In the genomic region with DNA sequence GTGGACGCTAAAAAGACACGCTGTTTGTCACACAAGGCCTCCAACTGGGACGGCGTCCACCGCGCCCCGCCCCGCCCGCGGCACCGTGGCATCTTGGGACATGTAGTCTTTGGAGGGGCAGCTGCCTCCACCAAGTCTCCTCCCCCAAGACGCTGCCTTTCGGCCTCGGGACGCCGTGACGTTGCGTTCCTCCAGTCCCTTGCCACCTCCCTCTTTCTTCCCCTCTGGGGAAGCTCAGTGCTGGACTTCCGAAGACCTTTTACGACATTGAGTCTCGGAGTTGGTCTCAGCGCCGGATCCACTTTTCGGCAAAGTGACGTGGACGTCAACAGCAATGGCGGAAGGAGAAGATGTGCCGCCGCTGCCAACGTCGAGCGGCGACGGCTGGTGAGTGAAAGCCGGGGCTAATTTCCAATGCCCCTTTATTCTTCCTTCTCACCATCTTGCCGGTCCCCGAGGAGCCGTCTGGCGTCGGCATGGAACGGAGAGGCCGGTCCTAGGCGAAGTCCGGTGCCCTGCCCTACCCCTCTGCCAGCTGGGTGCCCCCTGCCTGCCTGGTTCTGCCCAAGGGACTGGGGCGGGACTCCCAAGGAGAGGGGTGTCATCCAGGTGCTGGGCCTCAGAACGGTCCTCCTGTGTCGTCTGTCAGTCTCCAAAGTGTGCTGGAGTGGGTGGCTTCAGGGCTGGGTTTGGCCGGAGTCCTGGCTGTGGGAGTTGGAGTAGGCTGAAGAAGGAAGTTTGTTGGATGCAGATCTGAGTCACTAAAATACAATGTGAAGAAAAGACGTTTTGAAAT, we compare ENCODE assay signal across 8 cellular contexts. TPM values are rescaled to one million over a fixed set of nuclear protein-coding genes. Genes with fewer than 3 reads are reported as not detected.
DNase-seq lines count a peak whose midpoint lies in the region; ATAC-seq, FAIRE-seq and TF ChIP-seq lines count a peak whose summit lies in the region.

Gene TBC1D23 (plus strand): TSS at position 308 of the 796 bp plus-strand sequence. CDS start 27 bp downstream, at position 335.

- H3K4me1 ChIP-seq in OCI-LY3 (ENCODE audit: low read length) = peaks cover 13% of the 10 kb centered on the region
- no peaks in the 10 kb centered on the region for H3K4me1 ChIP-seq in mesodermal cell (ENCODE audit: control insufficient read depth, insufficient read depth, low read length, poor library complexity, severe bottlenecking)

- H3K4me3 ChIP-seq in OCI-LY3 (ENCODE audit: low read length) = peak within 1 kb of the TSS; percentile 95
- H3K4me3 ChIP-seq in mesodermal cell (ENCODE audit: extremely low read depth, insufficient read depth, low read length, poor library complexity, severe bottlenecking) = peak within 1 kb of the TSS; percentile 99

- FAIRE-seq in D721Med (lab: Jason Lieb, UNC) (no peak), endometrium (lab: Jason Lieb, UNC) (peak; percentile 100)

- 0% methylated on average over 40 to 44 of the region's 49 CpGs for WGBS in mesodermal cell (ENCODE audit: insufficient coverage in 2 of 2), 2 experiments

- no peaks in the 10 kb centered on the region for H3K9me3 ChIP-seq in OCI-LY3 (ENCODE audit: insufficient read depth, low read length)
- H3K9me3 ChIP-seq in mesodermal cell (ENCODE audit: control insufficient read depth, low read length) = no peaks in the 10 kb centered on the region

- H3K79me2 ChIP-seq in OCI-LY3 (ENCODE audit: low read length) = peaks cover 29% of the 10 kb centered on the region

- peak within 1 kb of the TSS; percentile 82 for H3K9ac ChIP-seq in OCI-LY3 (ENCODE audit: low read length)

- H3K27me3 ChIP-seq in OCI-LY3 (ENCODE audit: low read depth, low read length) = peaks cover 7% of the 10 kb centered on the region; the same call in 1 of the 2 replicates

- peak within 1 kb of the TSS; percentile 45 for H3K27ac ChIP-seq in OCI-LY3 (ENCODE audit: low read length)
- peak within 1 kb of the TSS; percentile 96 for H3K27ac ChIP-seq in mesodermal cell (ENCODE audit: low read depth, low read length, severe bottlenecking)

- ATAC-seq in GM21526 (IDR thresholded peaks at IDR 0.05; ENCODE audit: low FRiP score, unreplicated experiment) = peak; percentile 100

- DNase-seq in D721Med (ENCODE audit: insufficient read length, low spot score) = peak; percentile 57
- peak; percentile 81 for DNase-seq in HuH-7.5 (ENCODE audit: low spot score)
- DNase-seq in activated CD8-positive, alpha-beta memory T cell treated with anti-CD3 and anti-CD28 coated beads, Interleukin-2, amount 50 U/mL, for 48 hours = peak; percentile 96
- peak; percentile 96 to 97 for DNase-seq in stimulated activated CD8-positive, alpha-beta memory T cell treated with anti-CD3 and anti-CD28 coated beads, Interleukin-15, amount 100 ng/mL, for 4 hours (ENCODE audit: low read depth in 2 of 2)

- H3K4me2 ChIP-seq in OCI-LY3 (ENCODE audit: low read length) = peak within 1 kb of the TSS; percentile 94

- H3K36me3 ChIP-seq in OCI-LY3 (replicated peaks; ENCODE audit: low read depth, low read length) (no peaks in the 10 kb centered on the region), mesodermal cell (ENCODE audit: control insufficient read depth, insufficient read depth, low read length) (no peaks in the 10 kb centered on the region)

- no peaks in the 10 kb centered on the region for H4K20me1 ChIP-seq in OCI-LY3 (ENCODE audit: insufficient read depth, low read length)

- TF ChIP-seq CTCF in D721Med (IDR thresholded peaks at IDR 0.05; ENCODE audit: insufficient read depth, missing control alignments) (no peak), OCI-LY3 (IDR thresholded peaks at IDR 0.05; ENCODE audit: low read depth, low read length) (no peak)

- H2AFZ ChIP-seq in OCI-LY3 (ENCODE audit: low read depth, low read length) = peak within 1 kb of the TSS; percentile 92

RNA-seq across cellular contexts. Expression of gene TBC1D23, which starts in this region (rescaled TPM):
- polyA plus RNA-seq in mesodermal cell (2013, experiment 1 of 2) = 35.4 TPM
- 39.2 TPM for polyA plus RNA-seq in mesodermal cell (2013, experiment 2 of 2)

Comparison
In these comparisons a context has a peak if more than half of its experiments do, and no peak if none do; other contexts are left out.
1. Peak in every context shown above with its lines: DNase-seq, ATAC-seq, H3K4me3 ChIP-seq and H3K27ac ChIP-seq.